In genomic region chr10:6242089-6242488, GRCh38 we compare ENCODE assay signal across 22 cellular contexts. TPM values are rescaled to one million over a fixed set of nuclear protein-coding genes. Genes with fewer than 3 reads are reported as not detected.
DNase-seq lines count a peak whose midpoint lies in the region; ATAC-seq and TF ChIP-seq lines count a peak whose summit lies in the region.
"Had no signal": no experiment of that assay in that cellular context is flagged by ENCODE, and none has a peak within 500 bp of the region (broad histone marks: within the 10 kb centered on the region; RNA-seq: fewer than 3 reads in every experiment).

No MANE protein-coding gene starts in this region.

- peaks cover 17% of the 10 kb centered on the region for H3K4me1 Mint-ChIP-seq in neural progenitor cell

- H3K9me3 ChIP-seq in fibroblast of lung (ENCODE audit: control insufficient read depth, insufficient read depth, low read depth, low read length) = no peaks in the 10 kb centered on the region
- H3K9me3 ChIP-seq in neural progenitor cell (ENCODE audit: low read depth) = no peaks in the 10 kb centered on the region
- H3K9me3 ChIP-seq: Caco-2 had no signal

- H4K20me1 ChIP-seq in fibroblast of lung (ENCODE audit: control insufficient read depth, extremely low read depth, insufficient read depth, low read length) (no peaks in the 10 kb centered on the region), neural progenitor cell (ENCODE audit: low read depth) (no peaks in the 10 kb centered on the region)

- H3K36me3 Mint-ChIP-seq in neural progenitor cell = peaks cover 13% of the 10 kb centered on the region

- no peak overlapping the region for H3K27ac ChIP-seq in fibroblast of lung (ENCODE audit: insufficient read depth, low read length)
- H3K27ac ChIP-seq in neural progenitor cell = no peak overlapping the region
- H3K27ac ChIP-seq: C4-2B, RWPE1 had no signal

- ATAC-seq in GM21529 (IDR thresholded peaks at IDR 0.05; ENCODE audit: unreplicated experiment) (no peak), HG02759 (IDR thresholded peaks at IDR 0.05; ENCODE audit: unreplicated experiment) (no peak)
- ATAC-seq: CD8-positive, alpha-beta T cell; Panc1 had no signal

- peak overlapping the region; percentile 23 for H3K27ac Mint-ChIP-seq in neural progenitor cell
- H3K27ac Mint-ChIP-seq: CD8-positive, alpha-beta T cell had no signal

- peaks cover 4% of the 10 kb centered on the region for H3K4me1 ChIP-seq in fibroblast of lung (ENCODE audit: control insufficient read depth, extremely low read depth, insufficient read depth, low read length)
- no peaks in the 10 kb centered on the region for H3K4me1 ChIP-seq in neural progenitor cell

- DNase-seq in activated effector memory CD4-positive, alpha-beta T cell treated with anti-CD3 and anti-CD28 coated beads, Interleukin-2, amount 50 U/mL, for 16 hours = peak; percentile 51
- no peak for DNase-seq in activated effector memory CD4-positive, alpha-beta T cell treated with Interleukin-2 at 50 U/mL for 16 hours
- DNase-seq in fibroblast of lung (ENCODE audit: low read depth in 2 of 2) = peak; percentile 38 to 49
- DNase-seq in neural progenitor cell (ENCODE audit: low spot score) = no peak
- DNase-seq in activated gamma-delta T cell (lab: John Stamatoyannopoulos, UW) = no peak
- DNase-seq: Caco-2; CD8-positive, alpha-beta T cell; Karpas-422; NCI-H1092 treated with DMSO at 0.1 percent for 48 hours; NCI-H1436; NCI-H187; NCI-H2081 treated with DMSO at 0.1 percent for 48 hours; NCI-H2171; NCI-H226; NCI-H510A; NCI-H69; SHP77 had no signal

- no peaks in the 10 kb centered on the region for H3F3A ChIP-seq in neural progenitor cell (ENCODE audit: low read depth)

- no peaks in the 10 kb centered on the region for H3K27me3 Mint-ChIP-seq in neural progenitor cell (ENCODE audit: insufficient read depth, low read depth)

- H2AFZ ChIP-seq in fibroblast of lung (ENCODE audit: low read length) (no peak overlapping the region), neural progenitor cell (replicated peaks) (no peak overlapping the region)

- H3K4me2 ChIP-seq in fibroblast of lung (ENCODE audit: extremely low read depth, insufficient read depth, low read length) = no peak overlapping the region
- H3K4me2 ChIP-seq in neural progenitor cell = no peak overlapping the region

- H3K4me3 ChIP-seq in fibroblast of lung (replicated peaks in 1 of 4; ENCODE audit: control extremely low read depth in 1 of 4, insufficient read depth in 1 of 4, low read depth in 3 of 4, low read length in 4 of 4) = no peak overlapping the region
- H3K4me3 ChIP-seq in neural progenitor cell = no peak overlapping the region

- H3K79me2 ChIP-seq in fibroblast of lung (ENCODE audit: control insufficient read depth, insufficient read depth, low read length) (no peaks in the 10 kb centered on the region), neural progenitor cell (ENCODE audit: low read depth) (no peaks in the 10 kb centered on the region)

- no peak overlapping the region for H3K4me3 Mint-ChIP-seq in neural progenitor cell
- H3K4me3 Mint-ChIP-seq: CD8-positive, alpha-beta T cell had no signal

- no peaks in the 10 kb centered on the region for H3K9me3 Mint-ChIP-seq in neural progenitor cell
- H3K9me3 Mint-ChIP-seq: CD8-positive, alpha-beta T cell had no signal

- TF ChIP-seq CTCF in fibroblast of lung (conservative IDR thresholded peaks at IDR 0.05 in 1 of 2, IDR thresholded peaks at IDR 0.05 in 1 of 2; ENCODE audit: low read depth in 1 of 2, low read length in 2 of 2) (no peak), neural progenitor cell (IDR thresholded peaks at IDR 0.05) (no peak)

- H3K36me3 ChIP-seq in fibroblast of lung (ENCODE audit: control insufficient read depth, insufficient read depth, low read length) (peaks cover under 1% of the 10 kb centered on the region), neural progenitor cell (no peaks in the 10 kb centered on the region)

- H3K27me3 ChIP-seq in fibroblast of lung (ENCODE audit: control insufficient read depth, insufficient read depth, low read length) (no peaks in the 10 kb centered on the region), neural progenitor cell (no peaks in the 10 kb centered on the region)

- H3K9ac ChIP-seq in fibroblast of lung (ENCODE audit: insufficient read depth, low read length) (no peak overlapping the region), neural progenitor cell (no peak overlapping the region)

RNA-seq across cellular contexts. Expression of gene PFKFB3, which starts 39.4 kb away (rescaled TPM):
- 22.9 and 25.8 TPM in 2 replicates for total RNA-seq in fibroblast of lung
- 14.2 and 15.5 TPM in 2 replicates for polyA plus RNA-seq in fibroblast of lung
- polyA plus RNA-seq in fibroblast of lung (2012) = 21.8 and 22.1 TPM in 2 replicates
- polyA minus RNA-seq in fibroblast of lung (ENCODE audit: low replicate concordance) = 36.3 and 37.4 TPM in 2 replicates
- 28.8 and 52.2 TPM in 2 replicates for total RNA-seq in neural progenitor cell (ENCODE audit: low replicate concordance)

Comparison
In these comparisons a context has a peak if more than half of its experiments do, and no peak if none do; other contexts are left out.
1. DNase-seq: peak in activated effector memory CD4-positive, alpha-beta T cell treated with anti-CD3 and anti-CD28 coated beads, Interleukin-2, amount 50 U/mL, for 16 hours (single experiment) and fibroblast of lung (2 of 2); none in activated effector memory CD4-positive, alpha-beta T cell treated with Interleukin-2 at 50 U/mL for 16 hours (single experiment), neural progenitor cell (single experiment) and activated gamma-delta T cell (single experiment).